Comparison of ENCODE assay signal across 8 cellular contexts in the genomic region with DNA sequence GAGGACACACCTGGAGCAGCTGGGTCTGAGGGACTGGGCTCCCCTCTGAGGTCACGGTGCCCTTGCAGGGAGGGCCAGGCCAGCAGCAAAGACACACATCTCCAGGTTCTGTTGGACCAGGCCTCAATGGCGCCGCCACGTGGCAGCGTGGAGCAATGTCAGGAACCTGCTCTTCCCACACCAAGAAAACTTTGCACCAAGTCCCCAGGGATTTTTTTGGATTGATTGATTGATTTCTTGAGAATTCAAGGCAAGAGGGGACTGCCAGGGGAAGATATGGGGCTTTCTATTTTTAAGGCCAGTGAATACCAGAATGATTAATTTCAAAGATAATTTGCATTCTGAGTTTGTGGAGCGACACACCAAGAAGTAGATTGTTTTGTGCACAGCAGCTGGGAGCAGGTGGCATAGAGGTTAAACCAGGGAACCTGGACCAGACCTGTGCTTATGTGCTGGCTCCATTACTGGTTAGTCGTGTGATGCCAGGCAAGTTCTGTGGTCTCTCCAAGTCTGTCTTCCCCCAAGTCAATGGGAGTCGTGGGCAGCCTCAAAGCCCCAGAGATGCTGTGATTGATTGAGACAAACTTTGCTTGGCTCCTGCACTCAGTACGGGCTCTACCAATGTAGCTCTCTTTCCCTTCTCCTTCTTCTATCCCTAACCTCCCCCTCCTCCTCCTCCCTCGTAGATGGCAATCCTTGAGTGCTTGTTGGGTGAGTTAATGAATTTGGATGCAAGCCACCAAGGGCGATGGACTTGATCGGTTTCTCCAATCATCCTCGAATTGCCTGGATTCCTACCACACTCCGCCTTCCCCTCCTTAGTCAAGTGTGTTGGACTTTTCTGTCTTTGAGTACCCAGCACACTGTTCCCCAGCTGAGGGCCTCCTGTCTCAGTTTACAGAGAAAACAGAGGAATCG.
DNase-seq lines count a peak whose midpoint lies in the region; ATAC-seq, FAIRE-seq and TF ChIP-seq lines count a peak whose summit lies in the region.

No MANE protein-coding gene starts in this region.

- no peak overlapping the region for H3K27ac ChIP-seq in CD8-positive, alpha-beta memory T cell (ENCODE audit: low read depth, low read length)
- H3K27ac ChIP-seq in fibroblast of lung (ENCODE audit: insufficient read depth, low read length) (no peak overlapping the region), pancreas (no peak overlapping the region)

- ATAC-seq in HG02610 (IDR thresholded peaks at IDR 0.05; ENCODE audit: unreplicated experiment), result peak; percentile 70
- peak in 2 of 4 donors; percentile 42 to 66 for ATAC-seq in pancreas
- ATAC-seq in GM18867 (IDR thresholded peaks at IDR 0.05; ENCODE audit: unreplicated experiment), result no peak

- no peaks in the 10 kb centered on the region for H4K20me1 ChIP-seq in fibroblast of lung (ENCODE audit: control insufficient read depth, extremely low read depth, insufficient read depth, low read length)

- H3K27me3 ChIP-seq in CD8-positive, alpha-beta memory T cell (ENCODE audit: insufficient read depth, low read length, poor library complexity, severe bottlenecking), result no peaks in the 10 kb centered on the region
- H3K27me3 ChIP-seq in fibroblast of lung (ENCODE audit: control insufficient read depth, insufficient read depth, low read length) (peaks cover 2% of the 10 kb centered on the region), pancreas (no peaks in the 10 kb centered on the region)

- DNase-seq in CD8-positive, alpha-beta memory T cell, result peak in 4 of 5 donors; percentile 28 to 59 (median 37)
- peak; percentile 70 for DNase-seq in activated CD4-positive, alpha-beta T cell treated with anti-CD3 and anti-CD28 coated beads for 48 hours
- DNase-seq in fibroblast of lung (ENCODE audit: low read depth in 2 of 2) (peak in 1 of 2 donors; percentile 5), pancreas (peak in 1 of 6 donors; percentile 34), NCI-H1436 (lab: John Stamatoyannopoulos, UW) (no peak), NCI-H128 (lab: John Stamatoyannopoulos, UW; ENCODE audit: unreplicated experiment) (no peak)

- H3K4me1 ChIP-seq in CD8-positive, alpha-beta memory T cell (ENCODE audit: insufficient read depth, low read length), result peaks cover 16% of the 10 kb centered on the region
- no peaks in the 10 kb centered on the region for H3K4me1 ChIP-seq in fibroblast of lung (ENCODE audit: control insufficient read depth, extremely low read depth, insufficient read depth, low read length)
- no peaks in the 10 kb centered on the region for H3K4me1 ChIP-seq in pancreas

- H3K27me3 Mint-ChIP-seq in CD8-positive, alpha-beta memory T cell, result peaks cover 2 to 3% of the 10 kb centered on the region in 2 donors

- H3K4me2 ChIP-seq in fibroblast of lung (ENCODE audit: extremely low read depth, insufficient read depth, low read length), result no peak overlapping the region

- no peaks in the 10 kb centered on the region for H3K9me3 Mint-ChIP-seq in CD8-positive, alpha-beta memory T cell

- H2AFZ ChIP-seq in fibroblast of lung (ENCODE audit: low read length), result no peak overlapping the region

- H3K36me3 ChIP-seq in CD8-positive, alpha-beta memory T cell (ENCODE audit: insufficient read depth, low read length), result no peaks in the 10 kb centered on the region
- H3K36me3 ChIP-seq in fibroblast of lung (ENCODE audit: control insufficient read depth, insufficient read depth, low read length), result no peaks in the 10 kb centered on the region
- no peaks in the 10 kb centered on the region for H3K36me3 ChIP-seq in pancreas

- H3K79me2 ChIP-seq in fibroblast of lung (ENCODE audit: control insufficient read depth, insufficient read depth, low read length), result no peaks in the 10 kb centered on the region

- TF ChIP-seq CTCF in fibroblast of lung (conservative IDR thresholded peaks at IDR 0.05 in 1 of 2, IDR thresholded peaks at IDR 0.05 in 1 of 2; ENCODE audit: low read depth in 1 of 2, low read length in 2 of 2) (peak; percentile 32 to 66), pancreas (IDR thresholded peaks at IDR 0.05) (peak in 3 of 4 donors; percentile 13 to 21 (median 16))

- H3K9ac ChIP-seq in fibroblast of lung (ENCODE audit: insufficient read depth, low read length), result no peak overlapping the region

- no peak overlapping the region for H3K4me3 ChIP-seq in CD8-positive, alpha-beta memory T cell (ENCODE audit: low read length)
- no peak overlapping the region for H3K4me3 ChIP-seq in fibroblast of lung (replicated peaks in 1 of 4; ENCODE audit: control extremely low read depth in 1 of 4, insufficient read depth in 1 of 4, low read depth in 3 of 4, low read length in 4 of 4)
- H3K4me3 ChIP-seq in pancreas, result no peak overlapping the region

- intact Hi-C loops in pancreas (cut with DNase I), result no loop called here

- no peaks in the 10 kb centered on the region for H3K9me3 ChIP-seq in CD8-positive, alpha-beta memory T cell (ENCODE audit: low read length)
- H3K9me3 ChIP-seq in fibroblast of lung (ENCODE audit: control insufficient read depth, insufficient read depth, low read depth, low read length) (no peaks in the 10 kb centered on the region), pancreas (no peaks in the 10 kb centered on the region)

- peaks cover 10 to 13% (median 10%) of the 10 kb centered on the region in 3 donors for H3K4me1 Mint-ChIP-seq in CD8-positive, alpha-beta memory T cell

- CTCF ChIA-PET in CD8-positive, alpha-beta memory T cell (lab: Charles Lee), result interaction anchor here (0.6 to 2.3 kb wide), 7 partner anchors 9 to 293 kb away, joined by 3 to 10 read pairs (median 3); a partner anchor contains a TSS

- no peak for FAIRE-seq in pancreas (lab: Jason Lieb, UNC)

- POLR2A ChIA-PET in CD8-positive, alpha-beta memory T cell (lab: Charles Lee), result no interaction called here

- H3K4me3 Mint-ChIP-seq in CD8-positive, alpha-beta memory T cell, result no peak overlapping the region

- H3K27ac Mint-ChIP-seq in CD8-positive, alpha-beta memory T cell, result peak overlapping the region in 2 of 8 donors; percentile 17 to 29

- no peaks in the 10 kb centered on the region for H3K36me3 Mint-ChIP-seq in CD8-positive, alpha-beta memory T cell

- WGBS in pancreas, 2 donors, result 50 to 52% methylated on average over 15 of the region's 15 CpGs

Comparison
In these comparisons a context has a peak if more than half of its experiments do, and no peak if none do; other contexts are left out.
1. DNase-seq: peak in CD8-positive, alpha-beta memory T cell (4 of 5) and activated CD4-positive, alpha-beta T cell treated with anti-CD3 and anti-CD28 coated beads for 48 hours (single experiment); none in NCI-H1436 (single experiment) and NCI-H128 (single experiment).